Comparison of ENCODE assay signal across 16 cellular contexts in genomic region chr4:40122941-40123340, GRCh38.
"Had no signal": no experiment of that assay in that cellular context is flagged by ENCODE, and none has a peak within 500 bp of the region (broad histone marks: within the 10 kb centered on the region; RNA-seq: fewer than 3 reads in every experiment).

No MANE protein-coding gene starts in this region.

- H3K27ac Mint-ChIP-seq: dendritic cell treated with granulocyte-macrophage colony-stimulating factor and Interleukin-4, amounts not matched to agents 40 ng/mL and 50 ng/mL, for 4 days; memory B cell; nephron progenitor cell had no signal

- H3K9me3 Mint-ChIP-seq: dendritic cell treated with granulocyte-macrophage colony-stimulating factor and Interleukin-4, amounts not matched to agents 40 ng/mL and 50 ng/mL, for 4 days; effector memory CD8-positive, alpha-beta T cell; memory B cell; nephron progenitor cell had no signal

- H3K4me3 Mint-ChIP-seq: dendritic cell treated with granulocyte-macrophage colony-stimulating factor and Interleukin-4, amounts not matched to agents 40 ng/mL and 50 ng/mL, for 4 days; effector memory CD8-positive, alpha-beta T cell; memory B cell; nephron progenitor cell had no signal

- DNase-seq: activated CD8-positive, alpha-beta memory T cell treated with anti-CD3 and anti-CD28 coated beads, Interleukin-2, amount 50 U/mL, for 4 hours; activated gamma-delta T cell; amniotic stem cell; body of pancreas; effector memory CD8-positive, alpha-beta T cell; left lung; nephron progenitor cell; sigmoid colon; stimulated activated CD4-positive, alpha-beta T cell treated with anti-CD3 and anti-CD28 coated beads, Interleukin-2, amount 100 ng/mL, for 24 hours; stimulated activated naive CD4-positive, alpha-beta T cell; T-helper 1 cell; testis; upper lobe of right lung had no signal

- FAIRE-seq: keratinocyte had no signal

- H3K27me3 Mint-ChIP-seq: dendritic cell treated with granulocyte-macrophage colony-stimulating factor and Interleukin-4, amounts not matched to agents 40 ng/mL and 50 ng/mL, for 4 days; effector memory CD8-positive, alpha-beta T cell; memory B cell had no signal

- ATAC-seq: body of pancreas; effector memory CD8-positive, alpha-beta T cell; left lung; upper lobe of right lung had no signal

- H3K4me1 Mint-ChIP-seq: nephron progenitor cell had no signal
